In the genomic region with DNA sequence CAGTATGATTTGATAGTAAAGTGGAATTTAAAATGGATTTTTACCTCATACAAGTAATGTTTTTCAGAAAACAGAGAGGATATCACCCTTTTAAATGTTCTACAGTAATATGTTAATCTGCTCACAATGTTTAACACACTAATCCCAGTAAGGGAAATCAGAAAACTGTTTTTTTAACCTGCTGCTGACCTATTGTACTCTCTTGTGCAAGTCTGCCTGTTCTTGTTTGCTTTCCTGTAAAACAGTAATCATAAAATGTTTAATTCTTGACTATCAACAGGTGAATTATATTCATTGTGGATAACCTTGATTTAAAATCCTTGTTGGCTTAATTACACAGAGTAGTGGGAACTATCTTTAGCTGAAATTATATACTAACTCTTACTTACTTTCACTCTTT, we compare ENCODE assay signal across 18 cellular contexts.
DNase-seq lines count a peak whose midpoint lies in the region; ATAC-seq and TF ChIP-seq lines count a peak whose summit lies in the region.
"Had no signal": no experiment of that assay in that cellular context is flagged by ENCODE, and none has a peak within 500 bp of the region (broad histone marks: within the 10 kb centered on the region; RNA-seq: fewer than 3 reads in every experiment).

No MANE protein-coding gene starts in this region.

- ATAC-seq in body of pancreas: peak; percentile 81
- ATAC-seq in activated CD4-positive, CD25-positive, alpha-beta regulatory T cell treated with anti-CD3 and anti-CD28 coated beads, Interleukin-2, amount 50 U/mL, for 24 hours: no peak
- no peak for ATAC-seq in GM21737 (IDR thresholded peaks at IDR 0.05; ENCODE audit: unreplicated experiment)
- ATAC-seq: gastrocnemius medialis; stimulated activated effector memory CD8-positive, alpha-beta T cell treated with anti-CD3 and anti-CD28 coated beads, Interleukin-12 subunit alpha, Interleukin-12 subunit beta, amount 100 ng/mL, for 72 hours; upper lobe of right lung had no signal

- H3K27me3 ChIP-seq in body of pancreas: no peaks in the 10 kb centered on the region
- H3K27me3 ChIP-seq: gastrocnemius medialis, upper lobe of right lung had no signal

- no peaks in the 10 kb centered on the region for H3K36me3 ChIP-seq in body of pancreas (replicated peaks in 1 of 2; ENCODE audit: insufficient read depth in 1 of 2, low read depth in 2 of 2)
- H3K36me3 ChIP-seq: gastrocnemius medialis, upper lobe of right lung had no signal

- DNase-seq in Caki2 (ENCODE audit: low read depth): peak; percentile 27
- DNase-seq in body of pancreas: no peak
- peak; percentile 28 to 66 for DNase-seq in foreskin fibroblast
- peak; percentile 23 for DNase-seq in non-pigmented ciliary epithelial cell (ENCODE audit: low read depth)
- no peak for DNase-seq in T-helper 9 cell
- no peak for DNase-seq in NCI-H1092 (lab: John Stamatoyannopoulos, UW)
- DNase-seq: ACHN; activated naive CD4-positive, alpha-beta T cell; CD4-positive, alpha-beta T cell; gastrocnemius medialis; midbrain; NCI-H1930; NCI-H510A; SHP77; upper lobe of right lung had no signal

- H3K9me3 ChIP-seq in body of pancreas: no peaks in the 10 kb centered on the region
- H3K9me3 ChIP-seq: gastrocnemius medialis, upper lobe of right lung had no signal

- H3K4me1 ChIP-seq in body of pancreas: peaks cover 25% of the 10 kb centered on the region
- H3K4me1 ChIP-seq: gastrocnemius medialis, upper lobe of right lung had no signal

- TF ChIP-seq CTCF in body of pancreas (IDR thresholded peaks at IDR 0.05): no peak
- TF ChIP-seq CTCF in foreskin fibroblast (IDR thresholded peaks at IDR 0.05; ENCODE audit: low read depth, low read length): no peak

- H3K4me3 ChIP-seq in body of pancreas (no peak overlapping the region), foreskin fibroblast (ENCODE audit: low read depth in 1 of 2, low read length in 2 of 2) (no peak overlapping the region)
- H3K4me3 ChIP-seq: gastrocnemius medialis, upper lobe of right lung had no signal

- intact Hi-C loops in body of pancreas (cut with DNase I): no loop called here

- in situ Hi-C loops in Caki2 (cut with HindIII; ENCODE audit: low pct_unique_long_range_greater_than_20kb, low sequenced_read_pairs): no loop called here

- TF ChIP-seq POLR2A in body of pancreas (IDR thresholded peaks at IDR 0.05): no peak

- peak overlapping the region in 1 of 4 donors; percentile 36 for H3K27ac ChIP-seq in body of pancreas
- H3K27ac ChIP-seq: gastrocnemius medialis, upper lobe of right lung had no signal

Comparison
In these comparisons a context has a peak if more than half of its experiments do, and no peak if none do; other contexts are left out.
1. DNase-seq: peak in Caki2 (single experiment), foreskin fibroblast (2 of 2) and non-pigmented ciliary epithelial cell (single experiment); none in body of pancreas (0 of 4), T-helper 9 cell (single experiment) and NCI-H1092 (single experiment).